ENCODE assay signal across 8 cellular contexts in the genomic region with DNA sequence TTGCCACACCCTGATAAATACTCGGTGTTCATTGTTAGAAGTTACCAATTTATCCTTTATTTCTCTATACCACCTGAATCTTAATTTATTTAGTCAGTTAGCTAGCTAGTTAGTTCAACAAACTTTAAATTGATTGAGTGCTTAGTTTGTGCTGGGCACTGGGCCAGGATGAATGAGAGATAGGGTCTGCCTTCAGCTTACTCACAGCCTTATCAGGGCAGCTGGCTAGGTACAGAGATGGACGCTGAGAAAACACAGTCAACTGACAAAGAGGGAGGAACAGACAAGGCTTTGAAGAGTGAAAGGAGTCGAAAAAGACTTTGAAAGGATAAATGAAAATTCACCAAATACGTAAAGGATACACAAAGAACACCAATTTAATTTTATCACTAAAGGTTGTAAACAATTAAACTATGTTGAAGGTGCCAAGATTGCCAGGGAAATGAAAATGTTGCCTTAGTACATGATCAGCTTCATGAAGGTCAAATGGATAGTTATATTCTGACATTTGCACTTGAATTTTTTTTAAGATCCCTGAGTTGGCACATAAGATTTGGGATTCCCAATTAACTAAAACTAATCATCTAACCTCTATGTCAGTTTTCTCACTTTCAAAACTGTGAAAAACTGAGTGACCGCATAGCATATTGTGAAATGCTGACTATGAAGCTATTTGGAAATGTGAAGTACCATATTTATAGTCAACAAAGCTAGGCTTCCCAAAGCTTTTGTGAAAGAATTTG. TPM values are rescaled to one million over a fixed set of nuclear protein-coding genes. Genes with fewer than 3 reads are reported as not detected.
DNase-seq lines count a peak whose midpoint lies in the region; ATAC-seq, FAIRE-seq and TF ChIP-seq lines count a peak whose summit lies in the region.
"Had no signal": no experiment of that assay in that cellular context is flagged by ENCODE, and none has a peak within 500 bp of the region (broad histone marks: within the 10 kb centered on the region; RNA-seq: fewer than 3 reads in every experiment).

No MANE protein-coding gene starts in this region.

- no peak for FAIRE-seq in D721Med (lab: Jason Lieb, UNC)

- H3K36me3 Mint-ChIP-seq in chondrocyte (ENCODE audit: low read depth) = peaks cover 6% of the 10 kb centered on the region
- H3K36me3 Mint-ChIP-seq: stimulated activated memory B cell treated with anti-CD40 and anti-IgM and Interleukin-4, amounts not matched to agents 10 μg/mL and 1 μg/mL and 100 μg/mL, for 72 hours had no signal

- DNase-seq in MG63 (no peak), chondrocyte (ENCODE audit: low spot score) (no peak), lung microvascular endothelial cell (ENCODE audit: low read depth in 2 of 2) (peak; percentile 80 to 83), upper lobe of right lung (no peak), D721Med (ENCODE audit: insufficient read length, low spot score) (no peak), NCI-H2227 (lab: John Stamatoyannopoulos, UW; ENCODE audit: unreplicated experiment) (no peak)

- H3K4me3 ChIP-seq in MG63 (peak overlapping the region; percentile 70), upper lobe of right lung (peak overlapping the region; percentile 77)

- H3K27ac ChIP-seq in upper lobe of right lung = peak overlapping the region; percentile 94

- peak overlapping the region; percentile 84 for H3K4me3 Mint-ChIP-seq in chondrocyte (ENCODE audit: unreplicated experiment)

- H3K27me3 ChIP-seq in MG63 (no peaks in the 10 kb centered on the region), upper lobe of right lung (no peaks in the 10 kb centered on the region)

- intact Hi-C loops in upper lobe of right lung (cut with DNase I) = no loop called here

- ATAC-seq in upper lobe of right lung = no peak
- no peak for ATAC-seq in GM21515 (IDR thresholded peaks at IDR 0.05; ENCODE audit: unreplicated experiment)
- ATAC-seq: stimulated activated memory B cell treated with anti-CD40 and anti-IgM and Interleukin-4, amounts not matched to agents 10 μg/mL and 1 μg/mL and 100 μg/mL, for 72 hours had no signal

- H3K9me3 Mint-ChIP-seq in chondrocyte (ENCODE audit: low read depth) = peaks cover 2% of the 10 kb centered on the region
- H3K9me3 Mint-ChIP-seq: stimulated activated memory B cell treated with anti-CD40 and anti-IgM and Interleukin-4, amounts not matched to agents 10 μg/mL and 1 μg/mL and 100 μg/mL, for 72 hours had no signal

- H3K9me3 ChIP-seq in MG63 = no peaks in the 10 kb centered on the region
- H3K9me3 ChIP-seq in upper lobe of right lung = no peaks in the 10 kb centered on the region

- no peaks in the 10 kb centered on the region for H3K27me3 Mint-ChIP-seq in chondrocyte (ENCODE audit: low read depth)

- H3K36me3 ChIP-seq in MG63 = peaks cover 36% of the 10 kb centered on the region
- H3K36me3 ChIP-seq in upper lobe of right lung = peaks cover 5% of the 10 kb centered on the region

- H3K4me1 ChIP-seq in upper lobe of right lung = no peaks in the 10 kb centered on the region

- TF ChIP-seq CTCF in chondrocyte (IDR thresholded peaks at IDR 0.05) = no peak
- no peak for TF ChIP-seq CTCF in upper lobe of right lung (IDR thresholded peaks at IDR 0.05)
- TF ChIP-seq CTCF in D721Med (IDR thresholded peaks at IDR 0.05; ENCODE audit: insufficient read depth, missing control alignments) = no peak

- H3K27ac Mint-ChIP-seq in chondrocyte (ENCODE audit: unreplicated experiment) = peak overlapping the region; percentile 49
- H3K27ac Mint-ChIP-seq: stimulated activated memory B cell treated with anti-CD40 and anti-IgM and Interleukin-4, amounts not matched to agents 10 μg/mL and 1 μg/mL and 100 μg/mL, for 72 hours had no signal

- H3K4me1 Mint-ChIP-seq in chondrocyte (ENCODE audit: low read depth) = peaks cover 46% of the 10 kb centered on the region

RNA-seq across cellular contexts. Expression of a gene that starts 2.1 kb away (rescaled TPM):
- total RNA-seq in MG63 (2014; rRNA removed; shearing (Covaris generic); ENCODE audit: low replicate concordance) = 55.9 and 58.1 TPM in 2 replicates
- 82.1 to 127 TPM (median 116 TPM) in 3 replicates for total RNA-seq in chondrocyte
- 141 and 150 TPM in 2 replicates for total RNA-seq in lung microvascular endothelial cell
- total RNA-seq in upper lobe of right lung = 192 TPM

RNA-seq across cellular contexts. Expression of a gene that starts 23.2 kb away (rescaled TPM):
- 287 and 342 TPM in 2 replicates for total RNA-seq in MG63 (2014; rRNA removed; shearing (Covaris generic); ENCODE audit: low replicate concordance)
- 230 to 297 TPM (median 296 TPM) in 3 replicates for total RNA-seq in chondrocyte
- 585 and 1,079 TPM in 2 replicates for total RNA-seq in lung microvascular endothelial cell
- 695 TPM for total RNA-seq in upper lobe of right lung

Comparison
In these comparisons a context has a peak if more than half of its experiments do, and no peak if none do; other contexts are left out.
1. DNase-seq: peak in lung microvascular endothelial cell (2 of 2); none in MG63 (single experiment), chondrocyte (single experiment), upper lobe of right lung (single experiment), D721Med (single experiment) and NCI-H2227 (single experiment).